In the genomic region with DNA sequence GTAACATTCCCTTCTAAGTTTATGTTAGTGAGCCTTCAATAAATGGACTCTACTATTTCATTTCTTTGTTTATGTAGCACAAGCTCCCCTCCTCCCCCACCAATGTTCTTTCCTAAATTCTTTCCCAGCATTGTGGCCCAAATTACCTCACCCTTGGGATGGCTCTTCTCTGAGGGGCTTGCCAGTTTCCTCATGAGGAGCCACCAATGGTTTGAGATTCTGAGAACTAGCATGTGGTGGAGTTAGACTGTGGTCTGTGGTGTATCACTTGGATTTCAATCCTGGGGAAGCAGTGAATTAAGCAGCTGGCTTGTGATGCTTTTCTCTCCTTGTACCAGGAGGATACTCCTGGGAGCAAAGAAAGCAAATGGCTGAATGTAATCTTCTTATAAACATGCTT, we compare ENCODE assay signal across 28 cellular contexts.
"Had no signal": no experiment of that assay in that cellular context is flagged by ENCODE, and none has a peak within 500 bp of the region (broad histone marks: within the 10 kb centered on the region; RNA-seq: fewer than 3 reads in every experiment).

No MANE protein-coding gene starts in this region.

- DNase-seq: colonic mucosa; effector CD8-positive, alpha-beta T cell; endodermal cell; foreskin fibroblast; gastrocnemius medialis; hypothalamus; immature natural killer cell; islet precursor cell; kidney glomerular epithelial cell; left colon; naive thymus-derived CD4-positive, alpha-beta T cell; stimulated activated CD4-positive, alpha-beta T cell treated with anti-CD3 and anti-CD28 coated beads, Interleukin-2, amount 100 ng/mL, for 24 hours; stimulated activated CD4-positive, alpha-beta T cell treated with anti-CD3 and anti-CD28 coated beads, Interleukin-4, amount 100 ng/mL, for 24 hours; stimulated activated naive CD4-positive, alpha-beta T cell treated with Interleukin-2 at 50 U/mL for 16 hours; stomach; thyroid gland had no signal

- H3K27me3 ChIP-seq: colonic mucosa, gastrocnemius medialis, neural progenitor cell, stomach, thyroid gland, vagina had no signal

- H3K9me3 ChIP-seq: colonic mucosa, stomach, thyroid gland, vagina had no signal

- H3K4me3 ChIP-seq: colonic mucosa, gastrocnemius medialis, lung, neural progenitor cell, stomach, thyroid gland, vagina had no signal

- H3K27ac ChIP-seq: colonic mucosa, epithelial cell of prostate, gastrocnemius medialis, neural progenitor cell, parathyroid adenoma, stomach, thyroid gland, vagina had no signal

- H3K27ac Mint-ChIP-seq: dendritic cell treated with granulocyte-macrophage colony-stimulating factor and Interleukin-4, amounts not matched to agents 40 ng/mL and 50 ng/mL, for 4 days; endodermal cell; immature natural killer cell; memory B cell; naive thymus-derived CD4-positive, alpha-beta T cell; nephron; neural progenitor cell; progenitor cell of endocrine pancreas; stimulated activated effector memory CD8-positive, alpha-beta T cell treated with anti-CD3 and anti-CD28 coated beads, Interleukin-12 subunit alpha, Interleukin-12 subunit beta, amount 100 ng/mL, for 72 hours had no signal

- H3K4me1 ChIP-seq: colonic mucosa, gastrocnemius medialis, parathyroid adenoma, stomach, thyroid gland, vagina had no signal

- H3K9me3 Mint-ChIP-seq: stimulated activated effector memory CD8-positive, alpha-beta T cell treated with anti-CD3 and anti-CD28 coated beads, Interleukin-12 subunit alpha, Interleukin-12 subunit beta, amount 100 ng/mL, for 72 hours had no signal

- H3K27me3 Mint-ChIP-seq: dendritic cell treated with granulocyte-macrophage colony-stimulating factor and Interleukin-4, amounts not matched to agents 40 ng/mL and 50 ng/mL, for 4 days; progenitor cell of endocrine pancreas had no signal

- H3K4me1 Mint-ChIP-seq: endodermal cell; immature natural killer cell; memory B cell; naive thymus-derived CD4-positive, alpha-beta T cell; nephron; stimulated activated effector memory CD8-positive, alpha-beta T cell treated with anti-CD3 and anti-CD28 coated beads, Interleukin-12 subunit alpha, Interleukin-12 subunit beta, amount 100 ng/mL, for 72 hours had no signal

- ATAC-seq: esophagus mucosa; gastrocnemius medialis; left colon; naive thymus-derived CD4-positive, alpha-beta T cell; sciatic nerve; stimulated activated effector memory CD8-positive, alpha-beta T cell treated with anti-CD3 and anti-CD28 coated beads, Interleukin-12 subunit alpha, Interleukin-12 subunit beta, amount 100 ng/mL, for 72 hours had no signal

- H3K4me3 Mint-ChIP-seq: dendritic cell treated with granulocyte-macrophage colony-stimulating factor and Interleukin-4, amounts not matched to agents 40 ng/mL and 50 ng/mL, for 4 days; endodermal cell; immature natural killer cell; memory B cell; naive thymus-derived CD4-positive, alpha-beta T cell; nephron; neural progenitor cell; stimulated activated effector memory CD8-positive, alpha-beta T cell treated with anti-CD3 and anti-CD28 coated beads, Interleukin-12 subunit alpha, Interleukin-12 subunit beta, amount 100 ng/mL, for 72 hours had no signal

- H3K36me3 ChIP-seq: colonic mucosa, gastrocnemius medialis, neural progenitor cell, stomach, thyroid gland, vagina had no signal

- H3K36me3 Mint-ChIP-seq: immature natural killer cell; neural progenitor cell; stimulated activated effector memory CD8-positive, alpha-beta T cell treated with anti-CD3 and anti-CD28 coated beads, Interleukin-12 subunit alpha, Interleukin-12 subunit beta, amount 100 ng/mL, for 72 hours had no signal
